In the genomic region with DNA sequence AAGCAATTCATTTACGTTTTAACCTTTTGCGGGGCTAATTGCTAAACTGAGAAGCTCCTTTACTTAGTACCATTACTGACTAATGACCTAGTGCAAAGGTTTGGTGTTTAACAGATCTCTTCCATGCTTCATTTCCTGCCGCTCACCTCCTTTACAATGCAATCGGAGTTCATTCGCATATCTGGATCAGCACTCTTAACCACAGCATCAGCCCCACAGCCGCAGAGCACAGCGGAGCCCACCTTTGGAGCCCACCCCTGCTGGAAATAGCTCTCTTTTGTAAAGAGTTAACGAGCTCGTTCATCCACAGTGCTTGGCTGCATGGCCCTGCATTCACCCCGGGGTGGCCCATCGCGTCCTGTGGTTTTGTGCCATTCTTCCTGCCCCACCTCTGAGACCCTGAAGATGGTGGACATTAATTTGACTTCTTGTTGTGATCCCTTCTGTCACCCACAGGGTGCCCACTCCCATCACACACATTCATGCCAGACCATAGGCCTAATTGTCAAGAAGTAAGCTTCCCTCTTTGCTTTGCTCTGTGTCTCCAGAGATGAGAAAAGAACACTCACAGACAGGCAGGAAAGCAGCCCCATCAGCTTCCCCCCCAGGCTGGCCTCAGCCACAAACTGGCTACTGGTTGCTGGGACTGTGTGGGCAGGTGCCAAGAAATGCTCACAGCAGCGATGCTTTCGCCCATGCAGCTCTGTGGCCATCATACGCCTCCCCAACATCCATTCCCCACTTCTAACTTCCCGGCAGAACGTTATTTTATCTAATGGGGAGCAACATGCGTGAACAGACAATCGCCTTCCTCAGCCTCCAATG, we compare ENCODE assay signal across 15 cellular contexts.
DNase-seq lines count a peak whose midpoint lies in the region; ATAC-seq and TF ChIP-seq lines count a peak whose summit lies in the region.
"Had no signal": no experiment of that assay in that cellular context is flagged by ENCODE, and none has a peak within 500 bp of the region (broad histone marks: within the 10 kb centered on the region; RNA-seq: fewer than 3 reads in every experiment).

No MANE protein-coding gene starts in this region.

- H3K36me3 Mint-ChIP-seq in brain = no peaks in the 10 kb centered on the region
- no peaks in the 10 kb centered on the region for H3K36me3 Mint-ChIP-seq in neural progenitor cell
- H3K36me3 Mint-ChIP-seq in chondrocyte (ENCODE audit: low read depth) = no peaks in the 10 kb centered on the region
- no peaks in the 10 kb centered on the region for H3K36me3 Mint-ChIP-seq in activated CD4-positive, alpha-beta T cell treated with anti-CD3 and anti-CD28 coated beads, Interleukin-2, amount 10 ng/mL, durations not matched to agents 24 days and 14 days (ENCODE audit: low read depth)
- H3K36me3 Mint-ChIP-seq: IgD-negative memory B cell had no signal

- H3K9me3 Mint-ChIP-seq in brain (no peaks in the 10 kb centered on the region), neural progenitor cell (no peaks in the 10 kb centered on the region), chondrocyte (ENCODE audit: low read depth) (no peaks in the 10 kb centered on the region)
- H3K9me3 Mint-ChIP-seq in activated CD4-positive, alpha-beta T cell treated with anti-CD3 and anti-CD28 coated beads, Interleukin-2, amount 10 ng/mL, durations not matched to agents 24 days and 14 days = no peaks in the 10 kb centered on the region
- H3K9me3 Mint-ChIP-seq: IgD-negative memory B cell had no signal

- H3K4me1 Mint-ChIP-seq in brain (peaks cover 32% of the 10 kb centered on the region), neural progenitor cell (peaks cover 15% of the 10 kb centered on the region), chondrocyte (ENCODE audit: low read depth) (no peaks in the 10 kb centered on the region)
- peaks cover 4% of the 10 kb centered on the region for H3K4me1 Mint-ChIP-seq in activated CD4-positive, alpha-beta T cell treated with anti-CD3 and anti-CD28 coated beads, Interleukin-2, amount 10 ng/mL, durations not matched to agents 24 days and 14 days
- H3K4me1 Mint-ChIP-seq: IgD-negative memory B cell had no signal

- H2AFZ ChIP-seq in neural progenitor cell (replicated peaks) = peak overlapping the region; percentile 34

- H3F3A ChIP-seq in neural progenitor cell (ENCODE audit: low read depth) = peaks cover 5% of the 10 kb centered on the region

- H3K4me3 Mint-ChIP-seq in brain (peak overlapping the region in 1 of 5 experiments; percentile 6), neural progenitor cell (no peak overlapping the region), chondrocyte (ENCODE audit: unreplicated experiment) (no peak overlapping the region)
- no peak overlapping the region for H3K4me3 Mint-ChIP-seq in activated CD4-positive, alpha-beta T cell treated with anti-CD3 and anti-CD28 coated beads, Interleukin-2, amount 10 ng/mL, durations not matched to agents 24 days and 14 days
- H3K4me3 Mint-ChIP-seq: IgD-negative memory B cell had no signal

- peak overlapping the region; percentile 3 to 73 (median 58); a peak in 18 of 22 replicates for H3K4me2 ChIP-seq in BLaER1 treated with 17β-estradiol and CSF1 and Interleukin-3, amounts not matched to agents 10 nM and 100 nM
- no peak overlapping the region for H3K4me2 ChIP-seq in neural progenitor cell

- H3K9ac ChIP-seq in BLaER1 treated with 17β-estradiol and CSF1 and Interleukin-3, amounts not matched to agents 10 nM and 100 nM = no peak overlapping the region
- no peak overlapping the region for H3K9ac ChIP-seq in HUES64 (ENCODE audit: low read depth, low read length)
- no peak overlapping the region for H3K9ac ChIP-seq in neural progenitor cell

- H3K4me3 ChIP-seq in BLaER1 treated with 17β-estradiol and CSF1 and Interleukin-3, amounts not matched to agents 10 nM and 100 nM = no peak overlapping the region
- no peak overlapping the region for H3K4me3 ChIP-seq in HUES64 (ENCODE audit: low read length)
- no peak overlapping the region for H3K4me3 ChIP-seq in neural progenitor cell

- WGBS in HUES64 = 59% methylated on average over 19 of the region's 19 CpGs

- TF ChIP-seq CTCF in brain (conservative IDR thresholded peaks at IDR 0.05) (no peak), neural progenitor cell (IDR thresholded peaks at IDR 0.05) (no peak), chondrocyte (IDR thresholded peaks at IDR 0.05) (no peak)

- no peaks in the 10 kb centered on the region for H4K20me1 ChIP-seq in BLaER1 treated with 17β-estradiol and CSF1 and Interleukin-3, amounts not matched to agents 10 nM and 100 nM
- no peaks in the 10 kb centered on the region for H4K20me1 ChIP-seq in neural progenitor cell (ENCODE audit: low read depth)

- H3K36me3 ChIP-seq in BLaER1 treated with 17β-estradiol and CSF1 and Interleukin-3, amounts not matched to agents 10 nM and 100 nM = no peaks in the 10 kb centered on the region; a peak in 1 of 22 replicates
- H3K36me3 ChIP-seq in HUES64 (ENCODE audit: insufficient read depth, low read length) (no peaks in the 10 kb centered on the region), neural progenitor cell (no peaks in the 10 kb centered on the region)

- H3K79me2 ChIP-seq in neural progenitor cell (ENCODE audit: low read depth) = no peaks in the 10 kb centered on the region

- H3K27me3 ChIP-seq in BLaER1 treated with 17β-estradiol and CSF1 and Interleukin-3, amounts not matched to agents 10 nM and 100 nM = no peaks in the 10 kb centered on the region; a peak in 1 of 22 replicates
- H3K27me3 ChIP-seq in HUES64 (ENCODE audit: insufficient read depth, low read length) (no peaks in the 10 kb centered on the region), neural progenitor cell (no peaks in the 10 kb centered on the region)

- H3K27me3 Mint-ChIP-seq in brain (peaks cover 17% of the 10 kb centered on the region), neural progenitor cell (ENCODE audit: insufficient read depth, low read depth) (peaks cover 8% of the 10 kb centered on the region), chondrocyte (ENCODE audit: low read depth) (peaks cover 9% of the 10 kb centered on the region)
- H3K27me3 Mint-ChIP-seq in activated CD4-positive, alpha-beta T cell treated with anti-CD3 and anti-CD28 coated beads, Interleukin-2, amount 10 ng/mL, durations not matched to agents 24 days and 14 days = peaks cover 15% of the 10 kb centered on the region

- intact Hi-C loops in activated CD4-positive, alpha-beta T cell treated with anti-CD3 and anti-CD28 coated beads, Interleukin-2, amount 10 ng/mL, durations not matched to agents 24 days and 14 days (cut with micrococcal nuclease) = no loop called here

- H3K9me3 ChIP-seq in BLaER1 treated with 17β-estradiol and CSF1 and Interleukin-3, amounts not matched to agents 10 nM and 100 nM (replicated peaks in 1 of 11) = no peaks in the 10 kb centered on the region
- H3K9me3 ChIP-seq in HUES64 (ENCODE audit: insufficient read depth, low read depth, low read length) (no peaks in the 10 kb centered on the region), neural progenitor cell (ENCODE audit: low read depth) (no peaks in the 10 kb centered on the region)

- peaks cover 0 to 19% (median 16%) of the 10 kb centered on the region in 10 experiments; a peak in 16 of 20 replicates for H3K4me1 ChIP-seq in BLaER1 treated with 17β-estradiol and CSF1 and Interleukin-3, amounts not matched to agents 10 nM and 100 nM
- peaks cover 33% of the 10 kb centered on the region for H3K4me1 ChIP-seq in HUES64 (ENCODE audit: insufficient read depth, low read length)
- peaks cover 14% of the 10 kb centered on the region for H3K4me1 ChIP-seq in neural progenitor cell

- H3K27ac Mint-ChIP-seq in brain (peak overlapping the region in 4 of 5 experiments; percentile 21 to 39 (median 30)), neural progenitor cell (peak overlapping the region; percentile 81), chondrocyte (ENCODE audit: unreplicated experiment) (no peak overlapping the region)
- H3K27ac Mint-ChIP-seq in activated CD4-positive, alpha-beta T cell treated with anti-CD3 and anti-CD28 coated beads, Interleukin-2, amount 10 ng/mL, durations not matched to agents 24 days and 14 days = no peak overlapping the region

- DNase-seq in neural progenitor cell (ENCODE audit: low spot score) (no peak), chondrocyte (ENCODE audit: low spot score) (no peak)
- DNase-seq in activated CD4-positive, alpha-beta T cell treated with anti-CD3 and anti-CD28 coated beads, Interleukin-2, amount 10 ng/mL, durations not matched to agents 24 days and 14 days = no peak
- DNase-seq: DMS153, MV-4-11, NCI-H1436, NCI-H2227 treated with DMSO at 0.1 percent for 48 hours, NCI-H524 treated with DMSO at 0.1 percent for 48 hours, SIG-M5 had no signal

- H3K27ac ChIP-seq in BLaER1 treated with 17β-estradiol and CSF1 and Interleukin-3, amounts not matched to agents 10 nM and 100 nM = peak overlapping the region in 1 of 11 experiments; percentile 20; a peak in 1 of 22 replicates
- H3K27ac ChIP-seq in HUES64 (ENCODE audit: low read depth, low read length) (peak overlapping the region; percentile 69), neural progenitor cell (no peak overlapping the region)

- ATAC-seq in HG03469 (IDR thresholded peaks at IDR 0.05; ENCODE audit: unreplicated experiment) (no peak), GM21529 (IDR thresholded peaks at IDR 0.05; ENCODE audit: unreplicated experiment) (no peak)

Comparison
In these comparisons a context has a peak if more than half of its experiments do, and no peak if none do; other contexts are left out.
1. H3K27ac Mint-ChIP-seq: peak in brain (4 of 5) and neural progenitor cell (single experiment); none in chondrocyte (single experiment) and activated CD4-positive, alpha-beta T cell treated with anti-CD3 and anti-CD28 coated beads, Interleukin-2, amount 10 ng/mL, durations not matched to agents 24 days and 14 days (single experiment).